14 cellular contexts compared by ENCODE assay signal in the genomic region with DNA sequence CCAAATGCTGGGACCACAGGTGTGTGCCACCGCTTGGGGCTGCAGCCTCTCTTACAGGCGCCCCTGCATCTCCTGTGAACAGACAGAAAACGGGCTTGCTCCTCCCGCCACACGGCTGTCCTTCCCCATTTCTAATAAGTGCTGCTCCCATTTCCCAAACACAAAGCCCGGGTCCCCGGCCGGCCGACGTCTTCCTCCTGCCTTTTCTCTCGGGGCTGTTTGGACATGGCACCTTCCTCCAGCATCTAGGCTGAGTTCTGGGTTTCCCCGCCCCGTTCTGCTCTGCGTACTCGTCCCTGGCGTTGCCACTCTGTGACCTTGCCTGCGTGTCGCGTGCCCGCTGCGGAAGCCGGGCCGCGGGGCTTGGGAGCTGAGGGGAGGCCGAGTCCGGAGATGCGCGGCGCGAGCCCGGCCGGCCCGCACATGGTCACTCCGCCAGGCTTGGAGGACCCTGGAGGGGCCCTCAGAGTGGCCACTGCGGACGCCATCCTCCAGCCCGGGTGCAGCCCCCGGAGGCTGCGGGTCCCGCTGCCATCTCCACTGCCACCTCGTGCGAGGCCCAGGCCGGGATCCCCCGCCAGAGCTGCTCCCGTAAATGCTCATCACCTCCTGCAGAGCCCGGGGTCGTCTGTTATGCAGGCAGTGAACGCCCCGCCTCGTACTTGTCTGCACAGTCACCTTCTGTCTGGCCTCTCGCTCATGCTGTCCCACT. TPM values are rescaled to one million over a fixed set of nuclear protein-coding genes. Genes with fewer than 3 reads are reported as not detected.
DNase-seq lines count a peak whose midpoint lies in the region; ATAC-seq and TF ChIP-seq lines count a peak whose summit lies in the region.
"Had no signal": no experiment of that assay in that cellular context is flagged by ENCODE, and none has a peak within 500 bp of the region (broad histone marks: within the 10 kb centered on the region; RNA-seq: fewer than 3 reads in every experiment).

No MANE protein-coding gene starts in this region.

- no peaks in the 10 kb centered on the region for H3K36me3 Mint-ChIP-seq in natural killer cell treated with Interleukin-12 subunit alpha and Interleukin-12 subunit beta and Interleukin-15 and Interleukin-18, amount 100 ng/mL, for 72 hours
- H3K36me3 Mint-ChIP-seq in natural killer cell (no peaks in the 10 kb centered on the region), chondrocyte (ENCODE audit: low read depth) (peaks cover 24% of the 10 kb centered on the region), neural crest cell (ENCODE audit: low read depth) (peaks cover 23% of the 10 kb centered on the region)

- peak in 1 of 2 donors; percentile 40 for ATAC-seq in natural killer cell treated with Interleukin-12 subunit alpha and Interleukin-12 subunit beta and Interleukin-15 and Interleukin-18, amount 100 ng/mL, for 72 hours
- no peak for ATAC-seq in natural killer cell
- ATAC-seq in HG02840 (IDR thresholded peaks at IDR 0.05; ENCODE audit: low FRiP score, unreplicated experiment): no peak
- no peak for ATAC-seq in GM18870 (IDR thresholded peaks at IDR 0.05; ENCODE audit: unreplicated experiment)
- ATAC-seq: GM12878 had no signal

- DNase-seq in natural killer cell treated with Interleukin-12 subunit alpha and Interleukin-12 subunit beta and Interleukin-15 and Interleukin-18, amount 100 ng/mL, for 72 hours (ENCODE audit: low spot score): peak; percentile 48
- DNase-seq in natural killer cell (no peak), chondrocyte (ENCODE audit: low spot score) (peak; percentile 94), neural crest cell (ENCODE audit: low read depth, low spot score) (no peak), DMS114 treated with DMSO at 0.1 percent for 48 hours (lab: John Stamatoyannopoulos, UW; ENCODE audit: unreplicated experiment) (no peak)
- no peak for DNase-seq in activated CD4-positive, alpha-beta T cell treated with anti-CD3 and anti-CD28 coated beads, Interleukin-2, amount 50 U/mL, for 1 hour
- DNase-seq: Caco-2; CD8-positive, alpha-beta memory T cell; DMS53; IMR-90; KG1 had no signal

- TF ChIP-seq CTCF in natural killer cell (IDR thresholded peaks at IDR 0.05) (no peak), chondrocyte (IDR thresholded peaks at IDR 0.05) (no peak), neural crest cell (conservative IDR thresholded peaks at IDR 0.05) (no peak)

- no peaks in the 10 kb centered on the region for H3K4me1 Mint-ChIP-seq in natural killer cell treated with Interleukin-12 subunit alpha and Interleukin-12 subunit beta and Interleukin-15 and Interleukin-18, amount 100 ng/mL, for 72 hours (ENCODE audit: low read depth in 2 of 2)
- H3K4me1 Mint-ChIP-seq in natural killer cell: no peaks in the 10 kb centered on the region
- no peaks in the 10 kb centered on the region for H3K4me1 Mint-ChIP-seq in chondrocyte (ENCODE audit: low read depth)
- peaks cover 6% of the 10 kb centered on the region for H3K4me1 Mint-ChIP-seq in neural crest cell
- H3K4me1 Mint-ChIP-seq: CD8-positive, alpha-beta memory T cell had no signal

- no peak overlapping the region for H3K27ac Mint-ChIP-seq in natural killer cell treated with Interleukin-12 subunit alpha and Interleukin-12 subunit beta and Interleukin-15 and Interleukin-18, amount 100 ng/mL, for 72 hours
- no peak overlapping the region for H3K27ac Mint-ChIP-seq in natural killer cell
- H3K27ac Mint-ChIP-seq in chondrocyte (ENCODE audit: unreplicated experiment): no peak overlapping the region
- peak overlapping the region; percentile 89 for H3K27ac Mint-ChIP-seq in neural crest cell (ENCODE audit: unreplicated experiment)
- H3K27ac Mint-ChIP-seq: CD8-positive, alpha-beta memory T cell had no signal

- no peaks in the 10 kb centered on the region for H3K9me3 Mint-ChIP-seq in natural killer cell treated with Interleukin-12 subunit alpha and Interleukin-12 subunit beta and Interleukin-15 and Interleukin-18, amount 100 ng/mL, for 72 hours
- H3K9me3 Mint-ChIP-seq in natural killer cell (no peaks in the 10 kb centered on the region), chondrocyte (ENCODE audit: low read depth) (no peaks in the 10 kb centered on the region), neural crest cell (no peaks in the 10 kb centered on the region)
- H3K9me3 Mint-ChIP-seq: CD8-positive, alpha-beta memory T cell had no signal

- intact Hi-C loops in natural killer cell (cut with micrococcal nuclease): no loop called here

- H3K4me3 Mint-ChIP-seq in natural killer cell treated with Interleukin-12 subunit alpha and Interleukin-12 subunit beta and Interleukin-15 and Interleukin-18, amount 100 ng/mL, for 72 hours: no peak overlapping the region
- H3K4me3 Mint-ChIP-seq in natural killer cell (no peak overlapping the region), chondrocyte (ENCODE audit: unreplicated experiment) (no peak overlapping the region), neural crest cell (peak overlapping the region; percentile 49)
- H3K4me3 Mint-ChIP-seq: CD8-positive, alpha-beta memory T cell had no signal

- peaks cover 0 to 2% of the 10 kb centered on the region in 2 donors for H3K27me3 Mint-ChIP-seq in natural killer cell treated with Interleukin-12 subunit alpha and Interleukin-12 subunit beta and Interleukin-15 and Interleukin-18, amount 100 ng/mL, for 72 hours
- H3K27me3 Mint-ChIP-seq in natural killer cell (ENCODE audit: low read depth in 2 of 2): peaks cover 0 to 2% of the 10 kb centered on the region in 2 donors
- H3K27me3 Mint-ChIP-seq in chondrocyte (ENCODE audit: low read depth): no peaks in the 10 kb centered on the region
- no peaks in the 10 kb centered on the region for H3K27me3 Mint-ChIP-seq in neural crest cell (ENCODE audit: low read depth)
- H3K27me3 Mint-ChIP-seq: CD8-positive, alpha-beta memory T cell had no signal

RNA-seq across cellular contexts. Expression of a gene that starts 26.3 kb away (rescaled TPM):
- 1 to 10 TPM in 1 of 2 donors, under 1 TPM in 1; 0.78 to 3.2 TPM for total RNA-seq in natural killer cell treated with Interleukin-12 subunit alpha and Interleukin-12 subunit beta and Interleukin-15 and Interleukin-18, amount 100 ng/mL, for 72 hours
- not detected for total RNA-seq in natural killer cell
- total RNA-seq in chondrocyte: 12.0 to 16.3 TPM (median 14.4 TPM) in 3 replicates
- 21.6 and 32.5 TPM in 2 replicates for total RNA-seq in neural crest cell

RNA-seq across cellular contexts. Expression of a gene that starts 57.0 kb away (rescaled TPM):
- total RNA-seq in natural killer cell treated with Interleukin-12 subunit alpha and Interleukin-12 subunit beta and Interleukin-15 and Interleukin-18, amount 100 ng/mL, for 72 hours: 10 to 100 TPM; 45.1 to 74.1 TPM
- total RNA-seq in natural killer cell (10 to 100 TPM; 31.9 to 36.4 (median 35.9) TPM), chondrocyte (36.2 to 38.5 TPM (median 37.0 TPM) in 3 replicates), neural crest cell (55.3 and 56.4 TPM in 2 replicates)

Comparison
In these comparisons a context has a peak if more than half of its experiments do, and no peak if none do; other contexts are left out.
1. DNase-seq: peak in natural killer cell treated with Interleukin-12 subunit alpha and Interleukin-12 subunit beta and Interleukin-15 and Interleukin-18, amount 100 ng/mL, for 72 hours (single experiment) and chondrocyte (single experiment); none in natural killer cell (single experiment), neural crest cell (single experiment), activated CD4-positive, alpha-beta T cell treated with anti-CD3 and anti-CD28 coated beads, Interleukin-2, amount 50 U/mL, for 1 hour (single experiment) and DMS114 treated with DMSO at 0.1 percent for 48 hours (single experiment).